34 cellular contexts compared by ENCODE assay signal in the genomic region with DNA sequence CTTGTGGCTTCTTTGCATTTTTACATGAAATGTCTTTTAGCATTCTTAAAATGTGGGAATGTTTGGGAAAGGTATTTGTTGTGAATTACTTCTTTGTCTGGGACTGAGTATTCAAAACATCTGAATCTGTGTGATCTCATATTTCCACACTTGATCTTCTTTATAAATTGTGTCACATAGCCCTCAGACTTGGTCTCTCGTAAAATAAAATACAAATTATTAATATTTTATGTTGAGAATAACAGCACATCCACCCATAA.
DNase-seq lines count a peak whose midpoint lies in the region; ATAC-seq and TF ChIP-seq lines count a peak whose summit lies in the region.
"Had no signal": no experiment of that assay in that cellular context is flagged by ENCODE, and none has a peak within 500 bp of the region (broad histone marks: within the 10 kb centered on the region; RNA-seq: fewer than 3 reads in every experiment).

No MANE protein-coding gene starts in this region.

- ATAC-seq in HCT116 (no peak), left colon (no peak), HG02588 (IDR thresholded peaks at IDR 0.05; ENCODE audit: unreplicated experiment) (no peak)
- ATAC-seq in stimulated activated naive CD8-positive, alpha-beta T cell treated with anti-CD3 and anti-CD28 coated beads, Interleukin-15, Interleukin-2, amounts not matched to agents 100 U/mL and 50 U/mL, for 24 hours: no peak
- ATAC-seq: GM12878; mucosa of descending colon; right cardiac atrium; stimulated activated naive B cell treated with anti-CD40 and anti-IgM and Interleukin-4, amounts not matched to agents 10 μg/mL and 1 μg/mL and 100 μg/mL, for 72 hours; T-cell had no signal

- intact Hi-C loops in HCT116 (cut with micrococcal nuclease): no loop called here
- intact Hi-C loops in left colon (cut with DNase I, micrococcal nuclease): no loop called here

- H3K4me3 ChIP-seq in HCT116 (replicated peaks in 1 of 2; ENCODE audit: low read depth in 1 of 2, low read length in 2 of 2) (no peak overlapping the region), adipocyte (ENCODE audit: low read length) (no peak overlapping the region), WERI-Rb-1 (ENCODE audit: low read depth, low read length) (no peak overlapping the region)
- H3K4me3 ChIP-seq: colonic mucosa, GM12878, mucosa of descending colon, Peyer's patch, testis had no signal

- no peak overlapping the region for H3K4me2 ChIP-seq in HCT116 (ENCODE audit: low read length)

- H3K27ac ChIP-seq in HCT116 (ENCODE audit: low read depth, low read length) (peak overlapping the region; percentile 9; the same call in 1 of the 2 replicates), WERI-Rb-1 (no peak overlapping the region)
- H3K27ac ChIP-seq: colonic mucosa, parathyroid adenoma, Peyer's patch, testis had no signal

- H3K9ac ChIP-seq in HCT116 (ENCODE audit: low read length) (0 out of 2 replicates have a peak overlapping the region, but pooled peaks have one; percentile 10), adipocyte (ENCODE audit: low read length) (peak overlapping the region; percentile 58)
- H3K9ac ChIP-seq: parathyroid adenoma had no signal

- H3K4me1 ChIP-seq in HCT116 (ENCODE audit: control insufficient read depth in 1 of 2, insufficient read depth in 2 of 2, low read length in 2 of 2): peaks cover 12 to 21% of the 10 kb centered on the region in 2 experiments
- peaks cover 49% of the 10 kb centered on the region for H3K4me1 ChIP-seq in adipocyte (ENCODE audit: control insufficient read depth, insufficient read depth, low read length)
- H3K4me1 ChIP-seq: BE2C, colonic mucosa, parathyroid adenoma, Peyer's patch, testis had no signal

- POLR2A ChIA-PET in HCT116 (lab: Charles Lee): interaction anchor here (0.6 kb wide), 1 partner anchor 32 kb away, joined by 3 read pairs; no protein-coding TSS in a partner anchor

- H3K9me3 ChIP-seq in HCT116 (ENCODE audit: control insufficient read depth in 1 of 2, insufficient read depth in 1 of 2, low read depth in 1 of 2, low read length in 2 of 2): no peaks in the 10 kb centered on the region
- no peaks in the 10 kb centered on the region for H3K9me3 ChIP-seq in adipocyte (ENCODE audit: control insufficient read depth, low read length)
- H3K9me3 ChIP-seq in WERI-Rb-1 (ENCODE audit: severe bottlenecking): no peaks in the 10 kb centered on the region
- H3K9me3 ChIP-seq: BE2C, colonic mucosa, mucosa of descending colon, Peyer's patch, testis had no signal

- H3K27me3 ChIP-seq in HCT116 (ENCODE audit: insufficient read depth, low read length): no peaks in the 10 kb centered on the region
- H3K27me3 ChIP-seq in adipocyte (replicated peaks; ENCODE audit: control insufficient read depth, insufficient read depth, low read length): no peaks in the 10 kb centered on the region
- no peaks in the 10 kb centered on the region for H3K27me3 ChIP-seq in WERI-Rb-1 (ENCODE audit: insufficient read depth, low read depth, severe bottlenecking)
- H3K27me3 ChIP-seq: BE2C, colonic mucosa, Peyer's patch, testis had no signal

- H3K36me3 ChIP-seq in HCT116 (ENCODE audit: control insufficient read depth in 1 of 2, insufficient read depth in 2 of 2, low read length in 2 of 2) (peaks cover 0 to 13% of the 10 kb centered on the region in 2 experiments; a peak in 1 of 4 replicates), adipocyte (ENCODE audit: control insufficient read depth, insufficient read depth, low read length, severe bottlenecking) (peaks cover 11% of the 10 kb centered on the region), WERI-Rb-1 (peaks cover 32% of the 10 kb centered on the region)
- H3K36me3 ChIP-seq: colonic mucosa had no signal

- TF ChIP-seq RAD21 in HCT116 (IDR thresholded peaks at IDR 0.05; ENCODE audit: low read depth): no peak

- DNase-seq in AG08395 (ENCODE audit: low spot score): peak; percentile 22
- no peak for DNase-seq in HCT116 (ENCODE audit: low read depth, low spot score)
- DNase-seq in adipocyte (ENCODE audit: low read depth): peak; percentile 42
- DNase-seq in myocyte (ENCODE audit: low read depth): peak; percentile 44
- DNase-seq in left colon: no peak
- DNase-seq in stimulated activated naive CD8-positive, alpha-beta T cell treated with anti-CD3 and anti-CD28 coated beads, Interleukin-15, Interleukin-2, amounts not matched to agents 100 U/mL and 50 U/mL, for 24 hours: no peak
- no peak for DNase-seq in WERI-Rb-1
- DNase-seq: activated CD4-positive, alpha-beta memory T cell treated with anti-CD3 and anti-CD28 coated beads for 36 hours; activated CD4-positive, CD25-positive, alpha-beta regulatory T cell; activated CD8-positive, alpha-beta memory T cell treated with anti-CD3 and anti-CD28 coated beads, Interleukin-2, amount 50 U/mL, for 4 hours; activated naive CD4-positive, alpha-beta T cell treated with anti-CD3 and anti-CD28 coated beads, Interleukin-2, amount 10 ng/mL, durations not matched to agents 7 days and 5 days; BE2C; colonic mucosa; DMS79 treated with DMSO at 0.1 percent for 48 hours; effector memory CD4-positive, alpha-beta T cell; erythroblast; foreskin fibroblast; GOT3; head of caudate nucleus; kidney; mucosa of descending colon; NCI-H1092 treated with DMSO at 0.1 percent for 48 hours; NCI-H187 treated with DMSO at 0.1 percent for 48 hours; NCI-H524; nephron progenitor cell; Peyer's patch; right cardiac atrium; SHP77 treated with DMSO at 0.1 percent for 48 hours; stimulated activated naive B cell treated with anti-CD40 and anti-IgM and Interleukin-4, amounts not matched to agents 10 μg/mL and 1 μg/mL and 100 μg/mL, for 72 hours; T-cell; testis had no signal

- no peak overlapping the region for H2AFZ ChIP-seq in HCT116 (ENCODE audit: low read depth, low read length, poor library complexity, severe bottlenecking)
- H2AFZ ChIP-seq: parathyroid adenoma had no signal

- RAD21 ChIA-PET in HCT116 (lab: Charles Lee; ENCODE audit: low non-redundant PET in 1 of 2, low total read pairs in 2 of 2, uncharacterized antibody in 2 of 2, unreplicated experiment in 2 of 2): no interaction called here

- no peaks in the 10 kb centered on the region for H3K9me2 ChIP-seq in HCT116 (ENCODE audit: insufficient read depth)

- CTCF ChIA-PET in HCT116 (lab: Charles Lee): no interaction called here

- no peaks in the 10 kb centered on the region for H4K20me1 ChIP-seq in HCT116 (ENCODE audit: insufficient read depth)

- no peak for TF ChIP-seq POLR2A in HCT116 (IDR thresholded peaks at IDR 0.05; ENCODE audit: borderline replicate concordance, extremely low read depth, insufficient read depth, insufficient read length)

- TF ChIP-seq CTCF in HCT116 (IDR thresholded peaks at IDR 0.05 in 2 of 3, conservative IDR thresholded peaks at IDR 0.05 in 1 of 3; ENCODE audit: borderline replicate concordance in 1 of 3, insufficient read depth in 1 of 3, low read depth in 2 of 3, low read length in 2 of 3): no peak
- TF ChIP-seq CTCF in WERI-Rb-1 (IDR thresholded peaks at IDR 0.05; ENCODE audit: low read depth, low read length): no peak

- no TSS peak for BruUV-seq in HCT116 (replicated peaks; lab: Mats Ljungman, UMichigan)

- H3K79me2 ChIP-seq in HCT116 (ENCODE audit: insufficient read depth, low read length): peaks cover 4% of the 10 kb centered on the region; the same call in 1 of the 2 replicates
- H3K79me2 ChIP-seq: parathyroid adenoma had no signal

TF ChIP-seq in HCT116, 20 proteins besides CTCF, POLR2A, EP300 and RAD21:
- TF ChIP-seq SIN3A (IDR thresholded peaks at IDR 0.05; ENCODE audit: low read depth) (no peak), ELF1 (IDR thresholded peaks at IDR 0.05; ENCODE audit: borderline replicate concordance, low read depth) (no peak), SP1 (IDR thresholded peaks at IDR 0.05; ENCODE audit: low read depth) (no peak), ZNF274 (IDR thresholded peaks at IDR 0.05; ENCODE audit: low read depth, low read length) (no peak), ZFX (IDR thresholded peaks at IDR 0.05) (no peak), EZH2 (IDR thresholded peaks at IDR 0.05) (no peak), POLR2AphosphoS5 (IDR thresholded peaks at IDR 0.05; ENCODE audit: low read depth, low read length) (no peak), SRF (IDR thresholded peaks at IDR 0.05; ENCODE audit: low read depth) (no peak), EZH2phosphoT487 (IDR thresholded peaks at IDR 0.05; ENCODE audit: borderline replicate concordance) (no peak), TCF7L2 (IDR thresholded peaks at IDR 0.05; ENCODE audit: borderline replicate concordance, extremely low read depth, insufficient read depth, insufficient read length) (no peak), JUND (IDR thresholded peaks at IDR 0.05) (no peak), CBX3 (IDR thresholded peaks at IDR 0.05; ENCODE audit: low read depth) (no peak), CEBPB (IDR thresholded peaks at IDR 0.05; ENCODE audit: low read depth) (no peak), EGR1 (IDR thresholded peaks at IDR 0.05; ENCODE audit: low read depth) (no peak)
- TF ChIP-seq, protein P1, sequence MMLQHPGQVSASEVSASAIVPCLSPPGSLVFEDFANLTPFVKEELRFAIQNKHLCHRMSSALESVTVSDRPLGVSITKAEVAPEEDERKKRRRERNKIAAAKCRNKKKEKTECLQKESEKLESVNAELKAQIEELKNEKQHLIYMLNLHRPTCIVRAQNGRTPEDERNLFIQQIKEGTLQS (IDR thresholded peaks at IDR 0.05): no peak
- TF ChIP-seq, protein P2, sequence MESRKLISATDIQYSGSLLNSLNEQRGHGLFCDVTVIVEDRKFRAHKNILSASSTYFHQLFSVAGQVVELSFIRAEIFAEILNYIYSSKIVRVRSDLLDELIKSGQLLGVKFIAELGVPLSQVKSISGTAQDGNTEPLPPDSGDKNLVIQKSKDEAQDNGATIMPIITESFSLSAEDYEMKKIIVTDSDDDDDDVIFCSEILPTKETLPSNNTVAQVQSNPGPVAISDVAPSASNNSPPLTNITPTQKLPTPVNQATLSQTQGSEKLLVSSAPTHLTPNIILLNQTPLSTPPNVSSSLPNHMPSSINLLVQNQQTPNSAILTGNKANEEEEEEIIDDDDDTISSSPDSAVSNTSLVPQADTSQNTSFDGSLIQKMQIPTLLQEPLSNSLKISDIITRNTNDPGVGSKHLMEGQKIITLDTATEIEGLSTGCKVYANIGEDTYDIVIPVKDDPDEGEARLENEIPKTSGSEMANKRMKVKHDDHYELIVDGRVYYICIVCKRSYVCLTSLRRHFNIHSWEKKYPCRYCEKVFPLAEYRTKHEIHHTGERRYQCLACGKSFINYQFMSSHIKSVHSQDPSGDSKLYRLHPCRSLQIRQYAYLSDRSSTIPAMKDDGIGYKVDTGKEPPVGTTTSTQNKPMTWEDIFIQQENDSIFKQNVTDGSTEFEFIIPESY (IDR thresholded peaks at IDR 0.05; ENCODE audit: extremely low read depth, insufficient replicate concordance, low read length): no peak
TF ChIP-seq in HCT116: peak in this region for 0.

Comparison
In these comparisons a context has a peak if more than half of its experiments do, and no peak if none do; other contexts are left out.
1. DNase-seq: peak in AG08395 (single experiment), adipocyte (single experiment) and myocyte (single experiment); none in HCT116 (single experiment), left colon (0 of 2), stimulated activated naive CD8-positive, alpha-beta T cell treated with anti-CD3 and anti-CD28 coated beads, Interleukin-15, Interleukin-2, amounts not matched to agents 100 U/mL and 50 U/mL, for 24 hours (single experiment) and WERI-Rb-1 (single experiment).